Comparison of ENCODE assay signal across 7 cellular contexts in genomic region chr1:70608815-70609214, GRCh38.
"Had no signal": no experiment of that assay in that cellular context is flagged by ENCODE, and none has a peak within 500 bp of the region (broad histone marks: within the 10 kb centered on the region; RNA-seq: fewer than 3 reads in every experiment).

No MANE protein-coding gene starts in this region.

- FAIRE-seq: H1, H54, HepG2 had no signal

- H2AFZ ChIP-seq: GM23338 had no signal

- ATAC-seq: GM23338, HepG2 had no signal

- DNase-seq: H9, HCEC 1CT, KG1 had no signal

- H3K4me3 ChIP-seq: GM23338 had no signal

- H3K4me2 ChIP-seq: GM23338 had no signal
